ENCODE assay signal across 25 cellular contexts in the genomic region with DNA sequence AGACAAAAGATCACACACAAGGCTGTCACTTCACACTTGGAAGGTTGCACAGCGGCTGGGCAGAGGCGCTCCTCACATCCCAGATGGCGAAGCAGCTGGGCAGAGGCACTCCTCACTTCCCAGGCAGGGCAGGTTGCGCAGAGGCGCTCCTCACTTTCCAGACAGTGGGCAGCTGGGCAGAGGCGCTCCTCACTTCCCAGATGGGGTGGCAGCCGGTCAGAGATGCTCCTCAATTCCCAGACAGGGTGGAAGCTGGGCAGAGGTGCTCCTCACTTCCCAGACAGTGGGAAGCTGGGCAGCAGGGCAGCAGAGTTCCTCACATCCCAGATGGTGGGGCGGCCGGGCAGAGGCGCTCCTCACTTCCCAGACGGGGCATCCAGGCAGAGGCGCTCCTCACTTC.
"Had no signal": no experiment of that assay in that cellular context is flagged by ENCODE, and none has a peak within 500 bp of the region (broad histone marks: within the 10 kb centered on the region; RNA-seq: fewer than 3 reads in every experiment).

No MANE protein-coding gene starts in this region.

- H3K27me3 ChIP-seq: neural progenitor cell, ovary, right lobe of liver, sigmoid colon, stomach, thyroid gland, tibial nerve, upper lobe of left lung, vagina had no signal

- H3K79me2 ChIP-seq: parathyroid adenoma had no signal

- H3K4me1 ChIP-seq: neural progenitor cell, parathyroid adenoma, psoas muscle, right lobe of liver, sigmoid colon, stomach, thyroid gland, tibial nerve, upper lobe of left lung, vagina had no signal

- H3K4me3 ChIP-seq: neural progenitor cell, ovary, psoas muscle, right lobe of liver, sigmoid colon, stomach, thoracic aorta, thyroid gland, tibial nerve, upper lobe of left lung, vagina had no signal

- H3K27ac ChIP-seq: neural progenitor cell, ovary, parathyroid adenoma, psoas muscle, right lobe of liver, sigmoid colon, stomach, thoracic aorta, thyroid gland, tibial nerve, upper lobe of left lung, vagina had no signal

- ATAC-seq: naive thymus-derived CD4-positive, alpha-beta T cell; natural killer cell; psoas muscle; right cardiac atrium; right lobe of liver; stimulated activated effector memory CD8-positive, alpha-beta T cell treated with anti-CD3 and anti-CD28 coated beads, Interleukin-12 subunit alpha, Interleukin-12 subunit beta, amount 100 ng/mL, for 72 hours; stimulated activated naive B cell treated with anti-CD40 and anti-IgM and Interleukin-4, amounts not matched to agents 10 μg/mL and 1 μg/mL and 100 μg/mL, for 72 hours had no signal

- H3K4me2 ChIP-seq: neural progenitor cell had no signal

- DNase-seq: naive thymus-derived CD4-positive, alpha-beta T cell; natural killer cell; occipital lobe; ovary; psoas muscle; sigmoid colon; small intestine; stimulated activated CD4-positive, alpha-beta T cell treated with anti-CD3 and anti-CD28 coated beads, Interleukin-15, amount 100 ng/mL, for 24 hours; stimulated activated CD4-positive, alpha-beta T cell treated with anti-CD3 and anti-CD28 coated beads, Interleukin-2, amount 100 ng/mL, for 24 hours; stimulated activated CD4-positive, alpha-beta T cell treated with anti-CD3 and anti-CD28 coated beads, Interleukin-2, amount 100 ng/mL, for 48 hours; stimulated activated CD4-positive, alpha-beta T cell treated with anti-CD3 and anti-CD28 coated beads, Interleukin-4, amount 100 ng/mL, for 24 hours; stimulated activated naive B cell treated with anti-CD40 and anti-IgM and Interleukin-4, amounts not matched to agents 10 μg/mL and 1 μg/mL and 100 μg/mL, for 72 hours; stimulated activated naive CD4-positive, alpha-beta T cell treated with Interleukin-2 at 50 U/mL for 16 hours; stomach; thyroid gland; trophoblast cell had no signal

- H3K36me3 ChIP-seq: ovary, right lobe of liver, sigmoid colon, stomach, thoracic aorta, thyroid gland, tibial nerve, upper lobe of left lung, vagina had no signal

- H3K9ac ChIP-seq: neural progenitor cell, parathyroid adenoma had no signal
